Comparison of ENCODE assay signal across 11 cellular contexts in the genomic region with DNA sequence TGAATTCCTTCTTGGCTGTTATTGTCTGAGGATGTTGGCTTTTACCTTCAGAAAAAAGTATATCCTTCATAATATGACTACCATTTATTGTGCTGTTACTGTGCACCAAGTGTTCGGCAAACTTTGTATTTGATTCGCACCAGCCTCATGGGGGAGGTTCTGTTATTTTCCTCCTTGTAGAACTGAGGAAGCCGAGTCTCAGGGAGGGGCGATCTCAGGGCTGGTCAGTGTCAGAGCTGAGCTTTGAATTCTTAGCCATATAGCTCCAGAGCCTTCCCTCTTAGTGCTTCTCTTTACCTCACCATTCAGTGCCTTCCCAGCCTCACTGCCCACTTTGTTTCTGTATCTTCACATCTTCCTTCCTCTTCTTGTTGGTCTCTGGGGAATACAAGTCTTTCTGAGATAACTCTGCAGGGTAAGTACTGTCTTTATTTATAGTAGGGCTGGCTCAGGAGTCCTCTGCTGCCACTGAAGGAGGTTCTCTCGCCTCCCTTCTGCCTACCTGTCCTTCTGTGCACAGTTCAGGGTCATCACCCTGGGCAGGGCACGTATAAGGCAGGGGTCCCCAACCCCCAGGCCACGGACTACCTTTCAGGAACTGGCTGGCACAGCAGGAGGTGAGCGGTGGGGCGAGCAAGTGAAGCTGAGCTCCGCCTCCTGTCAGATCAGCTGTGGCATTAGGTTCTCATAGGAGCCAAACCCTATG. TPM values are rescaled to one million over a fixed set of nuclear protein-coding genes. Genes with fewer than 3 reads are reported as not detected.
DNase-seq lines count a peak whose midpoint lies in the region; ATAC-seq lines count a peak whose summit lies in the region.
"Had no signal": no experiment of that assay in that cellular context is flagged by ENCODE, and none has a peak within 500 bp of the region (broad histone marks: within the 10 kb centered on the region; RNA-seq: fewer than 3 reads in every experiment).

No MANE protein-coding gene starts in this region.

- H3K27ac Mint-ChIP-seq in T-helper 17 cell = no peak overlapping the region
- H3K27ac Mint-ChIP-seq: CD4-positive, CD25-positive, alpha-beta regulatory T cell had no signal

- H3K36me3 Mint-ChIP-seq in T-helper 17 cell (ENCODE audit: low read depth) = no peaks in the 10 kb centered on the region
- H3K36me3 Mint-ChIP-seq: CD4-positive, CD25-positive, alpha-beta regulatory T cell had no signal

- H3K27me3 Mint-ChIP-seq in T-helper 17 cell = no peaks in the 10 kb centered on the region
- H3K27me3 Mint-ChIP-seq: CD4-positive, CD25-positive, alpha-beta regulatory T cell had no signal

- H3K4me3 Mint-ChIP-seq in T-helper 17 cell = no peak overlapping the region
- H3K4me3 Mint-ChIP-seq: CD4-positive, CD25-positive, alpha-beta regulatory T cell had no signal

- ATAC-seq in GM19397 (IDR thresholded peaks at IDR 0.05; ENCODE audit: unreplicated experiment) (peak; percentile 80), HG03025 (IDR thresholded peaks at IDR 0.05; ENCODE audit: low FRiP score, unreplicated experiment) (peak; percentile 51), T-helper 17 cell (peak; percentile 46), left lobe of liver (no peak)

- peak; percentile 9 for DNase-seq in GDM1 (lab: John Stamatoyannopoulos, UW)
- DNase-seq in T-helper 17 cell = no peak
- no peak for DNase-seq in occipital lobe (lab: John Stamatoyannopoulos, UW)
- no peak for DNase-seq in DMS79 treated with DMSO at 0.1 percent for 48 hours (lab: John Stamatoyannopoulos, UW)
- no peak for DNase-seq in NCI-H526 treated with DMSO at 0.1 percent for 48 hours (lab: John Stamatoyannopoulos, UW)
- no peak for DNase-seq in left lobe of liver (ENCODE audit: low spot score)
- DNase-seq: CD4-positive, CD25-positive, alpha-beta regulatory T cell; GM23248 had no signal

- peaks cover 27% of the 10 kb centered on the region for H3K4me1 Mint-ChIP-seq in T-helper 17 cell

- no peaks in the 10 kb centered on the region for H3K9me3 ChIP-seq in T-helper 17 cell (ENCODE audit: control insufficient read depth, low read length, poor library complexity, severe bottlenecking)
- H3K9me3 ChIP-seq: prostate gland had no signal

RNA-seq across cellular contexts. Expression of a gene that starts 48.4 kb away (rescaled TPM):
- 10 to 100 TPM; 34.7 to 40.4 TPM for total RNA-seq in T-helper 17 cell
- 10.1 TPM for total RNA-seq in occipital lobe
- 7.8 TPM for total RNA-seq in left lobe of liver
